ENCODE assay signal across 9 cellular contexts in genomic region chr20:51966296-51966971, GRCh38.
DNase-seq lines count a peak whose midpoint lies in the region; ATAC-seq, FAIRE-seq and TF ChIP-seq lines count a peak whose summit lies in the region.
"Had no signal": no experiment of that assay in that cellular context is flagged by ENCODE, and none has a peak within 500 bp of the region (broad histone marks: within the 10 kb centered on the region; RNA-seq: fewer than 3 reads in every experiment).

No MANE protein-coding gene starts in this region.

- H2AFZ ChIP-seq in GM23338 (no peak overlapping the region), H1 (ENCODE audit: low read length) (no peak overlapping the region)

- H4K20me1 ChIP-seq in GM23338 (replicated peaks; ENCODE audit: insufficient read depth), result no peaks in the 10 kb centered on the region
- no peaks in the 10 kb centered on the region for H4K20me1 ChIP-seq in H1 (replicated peaks in 1 of 2; ENCODE audit: control insufficient read depth in 1 of 2, insufficient read depth in 2 of 2, low read length in 2 of 2)

- DNase-seq in CD14-positive monocyte (ENCODE audit: low spot score), result no peak
- peak; percentile 95 for DNase-seq in GM23338 (ENCODE audit: low spot score)
- peak; percentile 65 for DNase-seq in Panc1 (ENCODE audit: low read depth, low spot score)
- DNase-seq in H1 (ENCODE audit: low read depth in 1 of 2, low spot score in 2 of 2), result peak; percentile 68 to 75
- peak; percentile 67 for DNase-seq in lung (ENCODE audit: low spot score)

- no peak overlapping the region for H4K8ac ChIP-seq in H1 (ENCODE audit: extremely low read depth, insufficient read depth, low read length)

- H3K27ac ChIP-seq in GM23338 (ENCODE audit: low read depth) (no peak overlapping the region), Panc1 (ENCODE audit: low read length) (no peak overlapping the region), H1 (ENCODE audit: low read depth, low read length) (no peak overlapping the region), lung (ENCODE audit: low read depth in 1 of 2, low read length in 1 of 2) (no peak overlapping the region)

- H3K4me1 Mint-ChIP-seq in CD14-positive monocyte (no peaks in the 10 kb centered on the region), GM23338 (peaks cover 23% of the 10 kb centered on the region)

- no peak overlapping the region for H4K91ac ChIP-seq in H1 (replicated peaks; ENCODE audit: insufficient read length, low read length)

- H3K4me2 ChIP-seq in GM23338, result no peak overlapping the region
- no peak overlapping the region for H3K4me2 ChIP-seq in H1 (ENCODE audit: insufficient read depth in 1 of 2, low read depth in 2 of 2, low read length in 2 of 2)

- H3K23me2 ChIP-seq in H1 (ENCODE audit: low read depth, low read length), result no peaks in the 10 kb centered on the region

- BruUV-seq in Panc1 (replicated peaks; lab: Mats Ljungman, UMichigan), result no TSS peak

- H3K4me3 ChIP-seq in GM23338 (no peak overlapping the region), Panc1 (ENCODE audit: low read depth in 2 of 2, low read length in 2 of 2) (no peak overlapping the region), H1 (ENCODE audit: extremely low read depth in 1 of 4, insufficient read depth in 2 of 4, low read depth in 3 of 4, low read length in 4 of 4) (no peak overlapping the region), lung (no peak overlapping the region)

- TF ChIP-seq CTCF in CD14-positive monocyte (IDR thresholded peaks at IDR 0.05) (peak; percentile 43), GM23338 (conservative IDR thresholded peaks at IDR 0.05; ENCODE audit: low read depth in 2 of 2) (peak; percentile 81 to 89), Panc1 (IDR thresholded peaks at IDR 0.05) (peak; percentile 86), H1 (IDR thresholded peaks at IDR 0.05; ENCODE audit: control extremely low read depth in 1 of 3, insufficient read depth in 1 of 3, low read depth in 1 of 3, low read length in 3 of 3) (peak; percentile 48 to 90 (median 81)), lung (IDR thresholded peaks at IDR 0.05; ENCODE audit: control extremely low read depth, extremely low read depth) (no peak)

- no peaks in the 10 kb centered on the region for H3K9me2 ChIP-seq in GM23338 (ENCODE audit: insufficient read depth)

- H3K27me3 Mint-ChIP-seq in CD14-positive monocyte (ENCODE audit: low read depth in 3 of 3) (peaks cover 0 to 4% (median 3%) of the 10 kb centered on the region in 3 donors), GM23338 (ENCODE audit: insufficient read depth, low read depth, poor library complexity) (peaks cover 3% of the 10 kb centered on the region)

- H3K9me3 ChIP-seq in Panc1 (ENCODE audit: control insufficient read depth, insufficient read depth, low read depth, low read length) (no peaks in the 10 kb centered on the region), H1 (ENCODE audit: insufficient read depth in 2 of 2, low read depth in 1 of 2, low read length in 1 of 2) (no peaks in the 10 kb centered on the region), lung (ENCODE audit: control insufficient read depth in 2 of 2, insufficient read depth in 1 of 2, low read length in 1 of 2) (no peaks in the 10 kb centered on the region)

- no peak overlapping the region for H2BK120ac ChIP-seq in H1 (replicated peaks; ENCODE audit: low read depth, low read length)

- H2AK5ac ChIP-seq in H1 (ENCODE audit: low read depth, low read length), result no peak overlapping the region

- H3K56ac ChIP-seq in H1 (replicated peaks; ENCODE audit: insufficient read length, low read depth, low read length), result no peak overlapping the region

- peak; percentile 77 to 89 for TF ChIP-seq RAD21 in H1 (IDR thresholded peaks at IDR 0.05 in 1 of 2, conservative IDR thresholded peaks at IDR 0.05 in 1 of 2; ENCODE audit: low read depth in 2 of 2, low read length in 2 of 2)

- peaks cover 13% of the 10 kb centered on the region for H3K4me1 ChIP-seq in GM23338 (ENCODE audit: insufficient read depth)
- peaks cover 7% of the 10 kb centered on the region; the same call in 1 of the 2 replicates for H3K4me1 ChIP-seq in Panc1 (ENCODE audit: control insufficient read depth, insufficient read depth, low read length)
- peaks cover 4 to 10% (median 6%) of the 10 kb centered on the region in 4 experiments; a peak in 6 of 7 replicates for H3K4me1 ChIP-seq in H1 (replicated peaks in 1 of 4; ENCODE audit: control insufficient read depth in 3 of 4, insufficient read depth in 4 of 4, low read length in 3 of 4)
- H3K4me1 ChIP-seq in lung (ENCODE audit: control insufficient read depth in 2 of 2, insufficient read depth in 2 of 2, low read length in 2 of 2), result no peaks in the 10 kb centered on the region

- CTCF ChIA-PET in Panc1 (lab: Charles Lee), result interaction anchor here (0.5 to 1.5 kb wide), 5 partner anchors 64 to 265 kb away, joined by 3 to 6 read pairs (median 4); no protein-coding TSS in a partner anchor
- CTCF ChIA-PET in H1 (lab: Charles Lee; ENCODE audit: partially characterized antibody), result interaction anchor here (0.6 to 3.9 kb wide), 46 partner anchors 8 to 1225 kb away, joined by 3 to 36 read pairs (median 4); partner anchors contain the start of gene SALL4

- H2BK12ac ChIP-seq in H1 (ENCODE audit: low read depth, low read length), result peak overlapping the region; percentile 75; the same call in 1 of the 2 replicates

- FAIRE-seq in H1 (lab: Jason Lieb, UNC), result peak; percentile 81

- intact Hi-C loops in CD14-positive monocyte (cut with micrococcal nuclease) (no loop called here), Panc1 (cut with micrococcal nuclease; ENCODE audit: unreplicated experiment) (loop anchor here (5.0 kb wide), 1 partner anchor 329 kb away; no protein-coding TSS in a partner anchor)

- no peaks in the 10 kb centered on the region for H3K36me3 ChIP-seq in GM23338 (ENCODE audit: insufficient read depth)
- H3K36me3 ChIP-seq in Panc1 (ENCODE audit: control insufficient read depth, insufficient read depth, low read length), result no peaks in the 10 kb centered on the region
- H3K36me3 ChIP-seq in H1 (ENCODE audit: control insufficient read depth in 2 of 4, insufficient read depth in 4 of 4, low read length in 3 of 4), result no peaks in the 10 kb centered on the region
- H3K36me3 ChIP-seq in lung (ENCODE audit: control insufficient read depth in 2 of 2, insufficient read depth in 2 of 2, low read length in 2 of 2), result no peaks in the 10 kb centered on the region

- TF ChIP-seq EP300 in H1 (IDR thresholded peaks at IDR 0.05; ENCODE audit: borderline replicate concordance in 1 of 2, low read depth in 2 of 2, low read length in 2 of 2), result no peak

- H3K79me2 ChIP-seq in GM23338 (replicated peaks; ENCODE audit: insufficient read depth) (no peaks in the 10 kb centered on the region), H1 (ENCODE audit: control insufficient read depth in 1 of 2, insufficient read depth in 2 of 2, low read length in 2 of 2) (no peaks in the 10 kb centered on the region)

- no peak overlapping the region; the same call in 1 of the 2 replicates for H3K18ac ChIP-seq in H1 (ENCODE audit: extremely low read depth, low read length)

- H3K4me3 Mint-ChIP-seq in CD14-positive monocyte (no peak overlapping the region), GM23338 (no peak overlapping the region)
- H3K4me3 Mint-ChIP-seq: T-helper 1 cell treated with Interleukin-12 subunit alpha and Interleukin-12 subunit beta and Interleukin-4 antibody, amounts not matched to agents 30 μg/mL and 1 μg/mL, for 36 hours had no signal

- H2BK20ac ChIP-seq in H1 (ENCODE audit: low read length), result peak overlapping the region; percentile 82; the same call in 1 of the 2 replicates

- H3K79me1 ChIP-seq in H1 (ENCODE audit: low read depth, low read length), result no peaks in the 10 kb centered on the region

- in situ Hi-C loops in Panc1 (cut with HindIII; ENCODE audit: low pct_unique_long_range_greater_than_20kb, low sequenced_read_pairs), result no loop called here

- POLR2A ChIA-PET in Panc1 (lab: Charles Lee) (no interaction called here), H1 (lab: Charles Lee; ENCODE audit: partially characterized antibody) (interaction anchor here (0.7 to 2.4 kb wide), 4 partner anchors 164 to 289 kb away, joined by 3 to 11 read pairs (median 4); no protein-coding TSS in a partner anchor)

- no peaks in the 10 kb centered on the region for H3F3A ChIP-seq in GM23338 (replicated peaks; ENCODE audit: low read depth)

- H3K27me3 ChIP-seq in GM23338 (ENCODE audit: insufficient read depth) (no peaks in the 10 kb centered on the region), Panc1 (ENCODE audit: control insufficient read depth, insufficient read depth, low read length) (no peaks in the 10 kb centered on the region), H1 (replicated peaks in 1 of 4; ENCODE audit: control insufficient read depth in 3 of 4, extremely low read depth in 1 of 4, insufficient read depth in 3 of 4, low read length in 3 of 4) (peaks cover 0 to 2% (median 0%) of the 10 kb centered on the region in 4 experiments; a peak in 1 of 7 replicates), lung (ENCODE audit: control insufficient read depth, insufficient read depth) (no peaks in the 10 kb centered on the region)

- H2BK15ac ChIP-seq in H1 (ENCODE audit: low read length), result no peak overlapping the region

- no peak overlapping the region for H3K14ac ChIP-seq in H1 (ENCODE audit: insufficient read length)

- peak overlapping the region in 2 of 7 donors; percentile 38 to 43 for H3K27ac Mint-ChIP-seq in CD14-positive monocyte
- no peak overlapping the region for H3K27ac Mint-ChIP-seq in GM23338
- H3K27ac Mint-ChIP-seq: T-helper 1 cell treated with Interleukin-12 subunit alpha and Interleukin-12 subunit beta and Interleukin-4 antibody, amounts not matched to agents 30 μg/mL and 1 μg/mL, for 36 hours had no signal

- H2BK5ac ChIP-seq in H1 (ENCODE audit: low read depth, low read length), result no peak overlapping the region

- H3K9me3 Mint-ChIP-seq in CD14-positive monocyte, result peaks cover 0 to 1% (median 0%) of the 10 kb centered on the region in 7 donors
- no peaks in the 10 kb centered on the region for H3K9me3 Mint-ChIP-seq in GM23338
- H3K9me3 Mint-ChIP-seq: T-helper 1 cell treated with Interleukin-12 subunit alpha and Interleukin-12 subunit beta and Interleukin-4 antibody, amounts not matched to agents 30 μg/mL and 1 μg/mL, for 36 hours had no signal

- H3K36me3 Mint-ChIP-seq in CD14-positive monocyte (no peaks in the 10 kb centered on the region), GM23338 (ENCODE audit: low read depth) (no peaks in the 10 kb centered on the region)

- no peak overlapping the region for H3K4ac ChIP-seq in H1 (replicated peaks; ENCODE audit: insufficient read length, low read depth, low read length)

- TF ChIP-seq POLR2A in H1 (IDR thresholded peaks at IDR 0.05; ENCODE audit: control extremely low read depth in 1 of 2, low read depth in 2 of 2, low read length in 2 of 2), result no peak

- no peak overlapping the region for H3K9ac ChIP-seq in H1 (replicated peaks in 1 of 4; ENCODE audit: extremely low read depth in 1 of 4, low read depth in 3 of 4, low read length in 3 of 4)

- H3K23ac ChIP-seq in H1 (ENCODE audit: insufficient read length), result no peak overlapping the region

- 76% methylated on average over 8 of the region's 8 CpGs; no CpG with 5 or more reads in 1 of the 2 experiments for WGBS in H1 (ENCODE audit: extremely low coverage in 1 of 2, insufficient coverage in 1 of 2, insufficient read length in 1 of 2, insufficient replicate concordance in 2 of 2, low coverage in 1 of 2, low lambda C conversion rate in 2 of 2, missing lambda C conversion rate in 1 of 2), 2 experiments
- WGBS in lung, 2 donors, result 47 to 50% methylated on average over 8 of the region's 8 CpGs

- peak; percentile 96 for ATAC-seq in GM23338
- peak; percentile 95 for ATAC-seq in Panc1
- peak; percentile 62 for ATAC-seq in lung (ENCODE audit: insufficient read depth, low FRiP score)
- ATAC-seq in HG03135 (IDR thresholded peaks at IDR 0.05; ENCODE audit: unreplicated experiment), result no peak
- ATAC-seq in GM21447 (IDR thresholded peaks at IDR 0.05; ENCODE audit: unreplicated experiment), result no peak
- ATAC-seq in GM21825 (IDR thresholded peaks at IDR 0.05; ENCODE audit: unreplicated experiment), result no peak

- H4K5ac ChIP-seq in H1 (ENCODE audit: insufficient read length, low read depth, low read length), result no peak overlapping the region

Comparison
In these comparisons a context has a peak if more than half of its experiments do, and no peak if none do; other contexts are left out.
1. ATAC-seq: peak in GM23338 (single experiment), Panc1 (single experiment) and lung (single experiment); none in HG03135 (single experiment), GM21447 (single experiment) and GM21825 (single experiment).